ENCODE assay signal across 8 cellular contexts in genomic region chr2:174682578-174683391, GRCh38.
DNase-seq lines count a peak whose midpoint lies in the region; ATAC-seq and TF ChIP-seq lines count a peak whose summit lies in the region.

No MANE protein-coding gene starts in this region.

- peaks cover 12% of the 10 kb centered on the region for H3K4me1 ChIP-seq in HEK293 (ENCODE audit: control insufficient read depth, insufficient read depth, low read length)

- CTCF ChIA-PET in HEK293 (lab: Yijun Ruan, JAX), result interaction anchor here (0.6 to 7.9 kb wide), 4 partner anchors 15 to 332 kb away, joined by 3 to 93 read pairs (median 3); no protein-coding TSS in a partner anchor

- no peaks in the 10 kb centered on the region for H3K36me3 ChIP-seq in HEK293 (ENCODE audit: control insufficient read depth in 2 of 2, insufficient read depth in 1 of 2, low read length in 2 of 2)

- no peak for DNase-seq in GM12864 (ENCODE audit: low read depth)
- peak; percentile 86 for DNase-seq in NCI-H2227 (lab: John Stamatoyannopoulos, UW; ENCODE audit: unreplicated experiment)
- DNase-seq in activated T-cell treated with anti-CD3 and anti-CD28 coated beads for 1 hour (ENCODE audit: low read depth), result peak; percentile 38
- DNase-seq in epidermal melanocyte (ENCODE audit: insufficient read length, low spot score), result peak; percentile 73
- peak; percentile 64 for DNase-seq in midbrain (lab: John Stamatoyannopoulos, UW)
- DNase-seq in stimulated activated CD8-positive, alpha-beta memory T cell treated with anti-CD3 and anti-CD28 coated beads, Interleukin-4, amount 100 ng/mL, for 1 hour (ENCODE audit: low read depth in 2 of 2, low spot score in 1 of 2), result peak; percentile 15 to 21

- H3K4me3 ChIP-seq in GM12864 (ENCODE audit: low read depth, low read length), result peak overlapping the region; percentile 82
- H3K4me3 ChIP-seq in HEK293 (ENCODE audit: low read depth, low read length), result peak overlapping the region; percentile 81

- H3K9me3 ChIP-seq in HEK293 (ENCODE audit: control insufficient read depth, insufficient read depth, low read depth, low read length), result no peaks in the 10 kb centered on the region

- ATAC-seq in GM18519 (IDR thresholded peaks at IDR 0.05; ENCODE audit: low FRiP score, unreplicated experiment), result no peak

- H3K27ac ChIP-seq in HEK293 (ENCODE audit: extremely low read depth, low read depth, low read length), result peak overlapping the region; percentile 67; the same call in 1 of the 2 replicates

- POLR2A ChIA-PET in HEK293 (lab: Yijun Ruan, JAX), result interaction anchor here (1.4 kb wide), 1 partner anchor 101 kb away, joined by 3 read pairs; no protein-coding TSS in a partner anchor

- TF ChIP-seq CTCF in GM12864 (IDR thresholded peaks at IDR 0.05; ENCODE audit: low read depth, low read length, missing control alignments), result no peak
- no peak for TF ChIP-seq CTCF in HEK293 (tag by site-specific recombination; IDR thresholded peaks at IDR 0.05)

TF ChIP-seq in HEK293, 187 proteins besides CTCF, POLR2A, EP300 and RAD21:
- TF ChIP-seq ZNF23 (tag by site-specific recombination; IDR thresholded peaks at IDR 0.05; ENCODE audit: borderline replicate concordance), result no peak
- no peak for TF ChIP-seq ZNF623 (tag by site-specific recombination; IDR thresholded peaks at IDR 0.05)
- peak; percentile 34 for TF ChIP-seq SP2 (tag by site-specific recombination; IDR thresholded peaks at IDR 0.05)
- TF ChIP-seq ZBTB26 (tag by site-specific recombination; optimal IDR thresholded peaks at IDR 0.05), result peak; percentile 47
- no peak for TF ChIP-seq ZNF747 (tag by site-specific recombination; IDR thresholded peaks at IDR 0.05)
- no peak for TF ChIP-seq ZNF707 (tag by site-specific recombination; IDR thresholded peaks at IDR 0.05)
- TF ChIP-seq ZSCAN30 (tag by site-specific recombination; IDR thresholded peaks at IDR 0.05), result no peak
- peak; percentile 71 for TF ChIP-seq ZNF335 (tag by site-specific recombination; conservative IDR thresholded peaks at IDR 0.05)
- 0 out of 2 replicates have a peak, but pooled peaks have one; percentile 31 for TF ChIP-seq PATZ1 (tag by site-specific recombination; IDR thresholded peaks at IDR 0.05)
- no peak; the same call in 1 of the 2 replicates for TF ChIP-seq ZBTB20 (tag by site-specific recombination; IDR thresholded peaks at IDR 0.05)
- TF ChIP-seq ZNF324 (tag by site-specific recombination; IDR thresholded peaks at IDR 0.05), result no peak
- peak; percentile 64 for TF ChIP-seq ZNF341 (tag by site-specific recombination; IDR thresholded peaks at IDR 0.05; ENCODE audit: low read depth)
- 0 out of 2 replicates have a peak, but pooled peaks have one; percentile 8 for TF ChIP-seq MEIS1 (CRISPR knock-in tag; IDR thresholded peaks at IDR 0.05; ENCODE audit: borderline replicate concordance)
- TF ChIP-seq ZNF398 (tag by site-specific recombination; IDR thresholded peaks at IDR 0.05), result peak; percentile 72
- TF ChIP-seq ZNF426 (tag by site-specific recombination; IDR thresholded peaks at IDR 0.05), result no peak
- peak; percentile 48 for TF ChIP-seq ZBTB8A (tag by site-specific recombination; IDR thresholded peaks at IDR 0.05)
